In genomic region chr1:12601690-12602632, GRCh38 we compare ENCODE assay signal across 9 cellular contexts. TPM values are rescaled to one million over a fixed set of nuclear protein-coding genes. Genes with fewer than 3 reads are reported as not detected.
A peak's percentile ranks its signal among the peaks of the same experiment; 100 is the strongest.
DNase-seq lines count a peak whose midpoint lies in the region; ATAC-seq and TF ChIP-seq lines count a peak whose summit lies in the region.
"Had no signal": no experiment of that assay in that cellular context is flagged by ENCODE, and none has a peak within 500 bp of the region (broad histone marks: within the 10 kb centered on the region; RNA-seq: fewer than 3 reads in every experiment).

No MANE protein-coding gene starts in this region.

- ATAC-seq in HG03354 (IDR thresholded peaks at IDR 0.05; ENCODE audit: poor library complexity, severe bottlenecking, unreplicated experiment) (peak; percentile 53), HG03342 (IDR thresholded peaks at IDR 0.05; ENCODE audit: unreplicated experiment) (no peak), GM19395 (IDR thresholded peaks at IDR 0.05; ENCODE audit: unreplicated experiment) (no peak)

- no peaks in the 10 kb centered on the region for H3K9me2 ChIP-seq in hepatocyte (replicated peaks; ENCODE audit: insufficient read depth)

- H3K27me3 ChIP-seq in hepatocyte: no peaks in the 10 kb centered on the region

- no peak overlapping the region for H2AFZ ChIP-seq in hepatocyte

- peaks cover 52% of the 10 kb centered on the region for H3K4me1 ChIP-seq in hepatocyte (ENCODE audit: insufficient read depth)

- H3K9me3 ChIP-seq in hepatocyte (ENCODE audit: low read depth): no peaks in the 10 kb centered on the region
- H3K9me3 ChIP-seq: HAP-1 had no signal

- DNase-seq in UCSD-AML1 (lab: John Stamatoyannopoulos, UW; ENCODE audit: unreplicated experiment): peak; percentile 59
- DNase-seq in hepatocyte (ENCODE audit: low spot score): peak; percentile 56
- peak; percentile 82 for DNase-seq in stromal cell of bone marrow (ENCODE audit: low read depth)
- DNase-seq in cerebellar cortex (ENCODE audit: low spot score): no peak
- DNase-seq in NCI-H1417 treated with DMSO at 0.1 percent for 48 hours (lab: John Stamatoyannopoulos, UW): no peak

- H3K36me3 ChIP-seq in hepatocyte (replicated peaks; ENCODE audit: insufficient read depth, low read depth): no peaks in the 10 kb centered on the region
- H3K36me3 ChIP-seq: HAP-1 had no signal

- 74% methylated on average over 13 of the region's 13 CpGs for WGBS in hepatocyte (ENCODE audit: low lambda C conversion rate, missing lambda C conversion rate)

- peaks cover 97% of the 10 kb centered on the region for H3K79me2 ChIP-seq in hepatocyte

- H4K20me1 ChIP-seq in hepatocyte (ENCODE audit: insufficient read depth, poor library complexity, severe bottlenecking): peaks cover 63% of the 10 kb centered on the region

- no peak overlapping the region for H3K4me3 ChIP-seq in hepatocyte
- H3K4me3 ChIP-seq: HAP-1 had no signal

- no peak for TF ChIP-seq CTCF in hepatocyte (IDR thresholded peaks at IDR 0.05; ENCODE audit: poor library complexity)

- H3K27ac ChIP-seq in hepatocyte: no peak overlapping the region

- peak overlapping the region; percentile 41 for H3K4me2 ChIP-seq in hepatocyte

RNA-seq across cellular contexts. Expression of gene DHRS3, which starts 16.0 kb away (rescaled TPM):
- 98.9 and 103 TPM in 2 replicates for total RNA-seq in hepatocyte
- polyA plus RNA-seq in hepatocyte: 75.9 and 84.1 TPM in 2 replicates

RNA-seq across cellular contexts. Expression of gene AADACL4, which starts 41.9 kb away (rescaled TPM):
- total RNA-seq in hepatocyte: 0.20 TPM in 1 of 2 replicates, not detected in the other
- not detected in 2 replicates for polyA plus RNA-seq in hepatocyte

Comparison
In these comparisons a context has a peak if more than half of its experiments do, and no peak if none do; other contexts are left out.
1. DNase-seq: peak in UCSD-AML1 (single experiment), hepatocyte (single experiment) and stromal cell of bone marrow (single experiment); none in cerebellar cortex (single experiment) and NCI-H1417 treated with DMSO at 0.1 percent for 48 hours (single experiment).